15 cellular contexts compared by ENCODE assay signal in genomic region chr6:119273799-119274595, GRCh38.
DNase-seq lines count a peak whose midpoint lies in the region; ATAC-seq, FAIRE-seq and TF ChIP-seq lines count a peak whose summit lies in the region.
"Had no signal": no experiment of that assay in that cellular context is flagged by ENCODE, and none has a peak within 500 bp of the region (broad histone marks: within the 10 kb centered on the region; RNA-seq: fewer than 3 reads in every experiment).

No MANE protein-coding gene starts in this region.

- no peak overlapping the region for H2AFZ ChIP-seq in astrocyte (ENCODE audit: low read depth, low read length)

- no peaks in the 10 kb centered on the region for H4K20me1 ChIP-seq in astrocyte (ENCODE audit: insufficient read depth, low read length)

- no peak overlapping the region for H3K4me3 Mint-ChIP-seq in astrocyte (ENCODE audit: unreplicated experiment)
- H3K4me3 Mint-ChIP-seq in stimulated activated naive CD8-positive, alpha-beta T cell treated with anti-CD3 and anti-CD28 coated beads, Interleukin-15, amount 100 ng/mL, for 72 hours: no peak overlapping the region
- H3K4me3 Mint-ChIP-seq: type B pancreatic cell had no signal

- H3K27ac Mint-ChIP-seq in astrocyte (ENCODE audit: unreplicated experiment): no peak overlapping the region
- no peak overlapping the region for H3K27ac Mint-ChIP-seq in stimulated activated naive CD8-positive, alpha-beta T cell treated with anti-CD3 and anti-CD28 coated beads, Interleukin-15, amount 100 ng/mL, for 72 hours
- H3K27ac Mint-ChIP-seq: type B pancreatic cell had no signal

- H3K9me3 Mint-ChIP-seq in astrocyte (ENCODE audit: unreplicated experiment): peaks cover 8% of the 10 kb centered on the region
- peaks cover 8 to 20% of the 10 kb centered on the region in 2 donors for H3K9me3 Mint-ChIP-seq in stimulated activated naive CD8-positive, alpha-beta T cell treated with anti-CD3 and anti-CD28 coated beads, Interleukin-15, amount 100 ng/mL, for 72 hours

- H3K27me3 Mint-ChIP-seq in astrocyte (ENCODE audit: low read depth, unreplicated experiment): no peaks in the 10 kb centered on the region
- H3K27me3 Mint-ChIP-seq in stimulated activated naive CD8-positive, alpha-beta T cell treated with anti-CD3 and anti-CD28 coated beads, Interleukin-15, amount 100 ng/mL, for 72 hours: no peaks in the 10 kb centered on the region
- H3K27me3 Mint-ChIP-seq: type B pancreatic cell had no signal

- intact Hi-C loops in Right ventricle myocardium inferior (cut with DNase I) (no loop called here), left ventricle myocardium superior (cut with micrococcal nuclease) (no loop called here)

- H3K4me2 ChIP-seq in astrocyte (ENCODE audit: low read length): no peak overlapping the region

- H3K4me3 ChIP-seq in right atrium auricular region (no peak overlapping the region), astrocyte (ENCODE audit: insufficient read depth, low read depth, low read length) (no peak overlapping the region)
- H3K4me3 ChIP-seq: Peyer's patch had no signal

- H3K27ac ChIP-seq in right atrium auricular region: no peak overlapping the region
- no peak overlapping the region for H3K27ac ChIP-seq in astrocyte (ENCODE audit: low read depth, low read length)
- H3K27ac ChIP-seq: Peyer's patch had no signal

- DNase-seq in Right ventricle myocardium inferior (ENCODE audit: missing footprints) (no peak), right atrium auricular region (ENCODE audit: low spot score) (no peak), astrocyte (ENCODE audit: low read depth) (peak; percentile 62), left ventricle myocardium superior (no peak), nucleus accumbens (lab: John Stamatoyannopoulos, UW) (no peak)
- DNase-seq in stimulated activated CD4-positive, alpha-beta T cell treated with anti-CD3 and anti-CD28 coated beads, Interleukin-4, amount 100 ng/mL, for 4 hours: no peak
- DNase-seq in stimulated activated naive CD8-positive, alpha-beta T cell treated with anti-CD3 and anti-CD28 coated beads, Interleukin-15, amount 100 ng/mL, for 72 hours: no peak
- DNase-seq: AML-193, cerebellar nuclear complex, NCI-H2107, Peyer's patch, T1000 had no signal

- H3K4me1 ChIP-seq in right atrium auricular region: no peaks in the 10 kb centered on the region
- H3K4me1 ChIP-seq in astrocyte (ENCODE audit: insufficient read depth, low read length): no peaks in the 10 kb centered on the region
- H3K4me1 ChIP-seq: Peyer's patch had no signal

- FAIRE-seq in astrocyte (lab: Jason Lieb, UNC): no peak
- FAIRE-seq: GM18507 had no signal

- H3K36me3 ChIP-seq in right atrium auricular region (no peaks in the 10 kb centered on the region), astrocyte (ENCODE audit: insufficient read depth, low read length) (peaks cover 3% of the 10 kb centered on the region)

- H3K27me3 ChIP-seq in right atrium auricular region (no peaks in the 10 kb centered on the region), astrocyte (ENCODE audit: insufficient read depth, low read length) (no peaks in the 10 kb centered on the region)
- H3K27me3 ChIP-seq: Peyer's patch had no signal

- H3K9me3 ChIP-seq in right atrium auricular region (peaks cover 0 to 13% of the 10 kb centered on the region in 2 donors), astrocyte (ENCODE audit: insufficient read depth, low read depth, low read length) (no peaks in the 10 kb centered on the region)

- ATAC-seq in Right ventricle myocardium inferior (peak; percentile 87), left ventricle myocardium superior (peak; percentile 83), GM18867 (IDR thresholded peaks at IDR 0.05; ENCODE audit: unreplicated experiment) (no peak)
- no peak for ATAC-seq in stimulated activated naive CD8-positive, alpha-beta T cell treated with anti-CD3 and anti-CD28 coated beads, Interleukin-15, amount 100 ng/mL, for 72 hours

- H3K36me3 Mint-ChIP-seq in astrocyte (ENCODE audit: low read depth, unreplicated experiment): peaks cover 8% of the 10 kb centered on the region

- no peak overlapping the region for H3K9ac ChIP-seq in astrocyte (ENCODE audit: low read length)

- TF ChIP-seq CTCF in right atrium auricular region (IDR thresholded peaks at IDR 0.05) (no peak), astrocyte (IDR thresholded peaks at IDR 0.05; ENCODE audit: insufficient read depth, low read depth, low read length) (no peak)

- no peaks in the 10 kb centered on the region for H3K79me2 ChIP-seq in astrocyte (ENCODE audit: insufficient read depth, low read length)

- H3K4me1 Mint-ChIP-seq in astrocyte (ENCODE audit: low read depth, unreplicated experiment): no peaks in the 10 kb centered on the region
- H3K4me1 Mint-ChIP-seq in stimulated activated naive CD8-positive, alpha-beta T cell treated with anti-CD3 and anti-CD28 coated beads, Interleukin-15, amount 100 ng/mL, for 72 hours: peaks cover 3% of the 10 kb centered on the region

Comparison
In these comparisons a context has a peak if more than half of its experiments do, and no peak if none do; other contexts are left out.
1. ATAC-seq: peak in Right ventricle myocardium inferior (single experiment) and left ventricle myocardium superior (single experiment); none in GM18867 (single experiment) and stimulated activated naive CD8-positive, alpha-beta T cell treated with anti-CD3 and anti-CD28 coated beads, Interleukin-15, amount 100 ng/mL, for 72 hours (single experiment).